36 cellular contexts compared by ENCODE assay signal in the genomic region with DNA sequence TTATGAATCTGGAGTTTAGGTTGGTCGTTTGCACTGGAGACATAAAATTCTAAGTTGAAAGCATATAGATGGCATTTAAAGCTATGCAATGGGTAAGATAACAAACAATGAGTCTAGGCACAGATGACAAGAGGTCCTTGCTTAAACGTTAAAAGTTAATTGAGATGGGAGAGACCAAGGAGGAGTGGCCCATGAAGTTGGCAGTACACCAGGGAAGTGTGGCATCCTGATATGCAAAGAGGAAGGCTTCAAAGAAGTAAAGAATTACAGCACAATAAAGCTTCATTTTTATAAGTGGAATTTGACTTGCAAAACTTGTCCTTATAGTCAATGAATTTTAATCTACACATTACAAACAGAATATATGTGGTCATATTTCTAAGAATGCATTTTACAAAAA. TPM values are rescaled to one million over a fixed set of nuclear protein-coding genes. Genes with fewer than 3 reads are reported as not detected.
"Had no signal": no experiment of that assay in that cellular context is flagged by ENCODE, and none has a peak within 500 bp of the region (broad histone marks: within the 10 kb centered on the region; RNA-seq: fewer than 3 reads in every experiment).

No MANE protein-coding gene starts in this region.

- H3K4me1 ChIP-seq: adrenal gland, breast epithelium had no signal

- H3K4me3 ChIP-seq: adrenal gland, body of pancreas, breast epithelium had no signal

- H3K9me3 ChIP-seq: adrenal gland, body of pancreas, breast epithelium had no signal

- H3K27me3 ChIP-seq: adrenal gland, body of pancreas, brain microvascular endothelial cell, breast epithelium had no signal

- H3K27ac ChIP-seq: adrenal gland, body of pancreas, brain microvascular endothelial cell, breast epithelium, VCaP had no signal

- H3K36me3 ChIP-seq: adrenal gland, brain microvascular endothelial cell, breast epithelium had no signal

- DNase-seq: activated B cell treated with CpG ODN at 0.5 μM for 24 hours; activated CD4-positive, alpha-beta memory T cell treated with anti-CD3 and anti-CD28 coated beads for 36 hours; activated CD4-positive, alpha-beta T cell treated with anti-CD3 and anti-CD28 coated beads for 4 hours; activated CD4-positive, alpha-beta T cell treated with anti-CD3 and anti-CD28 coated beads, Interleukin-2, amount 10 ng/mL, durations not matched to agents 24 days and 14 days; activated CD4-positive, alpha-beta T cell treated with anti-CD3 and anti-CD28 coated beads, Interleukin-2, amount 50 U/mL, for 1 hour; activated CD4-positive, alpha-beta T cell treated with anti-CD3 and anti-CD28 coated beads, Interleukin-2, amount 50 U/mL, for 4 hours; activated CD4-positive, CD25-positive, alpha-beta regulatory T cell treated with anti-CD3 and anti-CD28 coated beads, Interleukin-2, amount 50 U/mL, for 72 hours; activated CD8-positive, alpha-beta memory T cell treated with anti-CD3 and anti-CD28 coated beads, Interleukin-2, amount 50 U/mL, for 4 hours; activated CD8-positive, alpha-beta T cell treated with anti-CD3 and anti-CD28 coated beads for 36 hours; activated effector memory CD4-positive, alpha-beta T cell treated with anti-CD3 and anti-CD28 coated beads, Interleukin-2, amount 50 U/mL, for 16 hours; activated gamma-delta T cell treated with Interleukin-2 at 50 U/mL for 16 hours; activated naive CD4-positive, alpha-beta T cell; activated naive CD4-positive, alpha-beta T cell treated with anti-CD3 and anti-CD28 coated beads for 36 hours; activated naive CD4-positive, alpha-beta T cell treated with anti-CD3 and anti-CD28 coated beads, Interleukin-2, amount 50 U/mL, for 16 hours; activated naive CD8-positive, alpha-beta T cell treated with anti-CD3 and anti-CD28 coated beads for 36 hours; activated T-cell treated with anti-CD3 and anti-CD28 coated beads for 4 hours; activated T-cell treated with anti-CD3 and anti-CD28 coated beads, Interleukin-2, amount 50 U/mL, for 1 hour; activated T-cell treated with anti-CD3 and anti-CD28 coated beads, Interleukin-2, amount 50 U/mL, for 4 hours; activated T-cell treated with anti-CD3 and anti-CD28 coated beads, Interleukin-2, amount 50 U/mL, for 72 hours; adrenal gland; amniotic stem cell; aorta; body of pancreas; brain microvascular endothelial cell; central memory CD4-positive, alpha-beta T cell; T-helper 1 cell; T-helper 2 cell; T-helper 9 cell had no signal

RNA-seq across cellular contexts. Expression of gene UPP2, which starts 23.2 kb away (rescaled TPM):
- total RNA-seq: activated B cell treated with CpG ODN at 0.5 μM for 24 hours; activated CD4-positive, alpha-beta memory T cell treated with anti-CD3 and anti-CD28 coated beads for 36 hours; activated CD4-positive, alpha-beta T cell treated with anti-CD3 and anti-CD28 coated beads, Interleukin-2, amount 10 ng/mL, durations not matched to agents 24 days and 14 days; activated CD8-positive, alpha-beta memory T cell treated with anti-CD3 and anti-CD28 coated beads for 36 hours; activated CD8-positive, alpha-beta T cell treated with anti-CD3 and anti-CD28 coated beads for 36 hours; activated naive CD4-positive, alpha-beta T cell treated with anti-CD3 and anti-CD28 coated beads for 36 hours; activated naive CD4-positive, alpha-beta T cell treated with anti-CD3 and anti-CD28 coated beads, Interleukin-2, amount 50 U/mL, for 72 hours; activated naive CD8-positive, alpha-beta T cell treated with anti-CD3 and anti-CD28 coated beads for 36 hours; activated T-cell treated with anti-CD3 and anti-CD28 coated beads, Interleukin-2, amount 50 U/mL, for 4 hours; activated T-cell treated with anti-CD3 and anti-CD28 coated beads, Interleukin-2, amount 50 U/mL, for 72 hours; activated T-helper 1 cell treated with anti-CD3 and anti-CD28 coated beads, Interleukin-12 subunit alpha, Interleukin-12 subunit beta, Interleukin-2, Interleukin-4 antibody, amounts not matched to agents 30 ng/mL and 10 ng/mL and 1 ng/mL, durations not matched to agents 14 hours and 24 hours and 36 hours; activated T-helper 17 cell treated with anti-CD3 and anti-CD28 coated beads, Interleukin-2, amount 50 U/mL, for 72 hours; aorta; astrocyte; body of pancreas; cardiac septum had no signal
- polyA plus RNA-seq: aorta had no signal
